Comparison of ENCODE assay signal across 14 cellular contexts in the genomic region with DNA sequence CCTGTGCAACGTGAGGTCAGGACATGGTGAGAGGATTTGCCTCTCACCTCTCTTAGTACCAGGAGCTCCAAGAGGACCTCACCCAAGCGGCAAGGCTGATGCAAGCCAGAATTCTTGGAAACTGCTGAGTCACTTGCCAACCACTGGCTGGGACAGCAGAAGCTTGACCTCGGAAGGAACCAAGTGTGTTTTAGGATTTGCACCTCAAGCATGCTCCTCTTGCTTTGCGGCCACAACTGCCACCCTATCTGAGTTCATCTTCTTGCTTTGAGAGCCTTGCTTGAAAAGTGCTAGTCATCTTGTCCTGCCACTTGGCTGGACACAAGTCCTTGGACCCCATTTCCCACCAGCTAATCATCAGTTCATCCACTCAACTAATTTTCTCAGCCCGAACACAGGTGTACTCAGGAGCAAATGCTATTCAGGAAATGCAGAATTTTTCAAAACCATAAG.
DNase-seq lines count a peak whose midpoint lies in the region; ATAC-seq and TF ChIP-seq lines count a peak whose summit lies in the region.
"Had no signal": no experiment of that assay in that cellular context is flagged by ENCODE, and none has a peak within 500 bp of the region (broad histone marks: within the 10 kb centered on the region; RNA-seq: fewer than 3 reads in every experiment).

No MANE protein-coding gene starts in this region.

- CTCF ChIA-PET in CD4-positive, alpha-beta memory T cell (lab: Charles Lee; ENCODE audit: partially characterized antibody), result no interaction called here

- peak overlapping the region; percentile 97 for H3K27ac ChIP-seq in epithelial cell of prostate
- no peak overlapping the region for H3K27ac ChIP-seq in stomach
- H3K27ac ChIP-seq in CD4-positive, alpha-beta memory T cell (ENCODE audit: low read depth, low read length), result no peak overlapping the region
- H3K27ac ChIP-seq: esophagus muscularis mucosa, sigmoid colon, tibial artery had no signal

- no peak overlapping the region for H3K27ac Mint-ChIP-seq in stimulated activated memory B cell treated with anti-CD40 and anti-IgM and Interleukin-4, amounts not matched to agents 10 μg/mL and 1 μg/mL and 100 μg/mL, for 72 hours
- no peak overlapping the region for H3K27ac Mint-ChIP-seq in CD4-positive, alpha-beta memory T cell
- H3K27ac Mint-ChIP-seq: naive thymus-derived CD4-positive, alpha-beta T cell had no signal

- no peak for TF ChIP-seq EP300 in stomach (IDR thresholded peaks at IDR 0.05)

- WGBS in stomach, 5 donors, result 75 to 83% (median 78%) methylated on average over 5 of the region's 5 CpGs

- no peaks in the 10 kb centered on the region for H3K4me1 Mint-ChIP-seq in stimulated activated memory B cell treated with anti-CD40 and anti-IgM and Interleukin-4, amounts not matched to agents 10 μg/mL and 1 μg/mL and 100 μg/mL, for 72 hours
- H3K4me1 Mint-ChIP-seq in CD4-positive, alpha-beta memory T cell, result no peaks in the 10 kb centered on the region
- H3K4me1 Mint-ChIP-seq: naive thymus-derived CD4-positive, alpha-beta T cell had no signal

- TF ChIP-seq CTCF in stomach (IDR thresholded peaks at IDR 0.05), result no peak

- H3K9me3 Mint-ChIP-seq in stimulated activated memory B cell treated with anti-CD40 and anti-IgM and Interleukin-4, amounts not matched to agents 10 μg/mL and 1 μg/mL and 100 μg/mL, for 72 hours, result peaks cover 7% of the 10 kb centered on the region
- H3K9me3 Mint-ChIP-seq in CD4-positive, alpha-beta memory T cell, result peaks cover 0 to 6% (median 4%) of the 10 kb centered on the region in 8 donors

- H3K27me3 Mint-ChIP-seq in stimulated activated memory B cell treated with anti-CD40 and anti-IgM and Interleukin-4, amounts not matched to agents 10 μg/mL and 1 μg/mL and 100 μg/mL, for 72 hours, result no peaks in the 10 kb centered on the region
- H3K27me3 Mint-ChIP-seq in CD4-positive, alpha-beta memory T cell, result no peaks in the 10 kb centered on the region

- H3K27me3 ChIP-seq in stomach, result no peaks in the 10 kb centered on the region
- H3K27me3 ChIP-seq in CD4-positive, alpha-beta memory T cell (ENCODE audit: insufficient read depth, low read length), result no peaks in the 10 kb centered on the region
- H3K27me3 ChIP-seq: esophagus muscularis mucosa, sigmoid colon, tibial artery had no signal

- no peak for ATAC-seq in stimulated activated memory B cell treated with anti-CD40 and anti-IgM and Interleukin-4, amounts not matched to agents 10 μg/mL and 1 μg/mL and 100 μg/mL, for 72 hours
- no peak for ATAC-seq in HG02610 (IDR thresholded peaks at IDR 0.05; ENCODE audit: unreplicated experiment)

- no peaks in the 10 kb centered on the region for H3K36me3 ChIP-seq in stomach
- no peaks in the 10 kb centered on the region for H3K36me3 ChIP-seq in CD4-positive, alpha-beta memory T cell (ENCODE audit: insufficient read depth, low read length)
- H3K36me3 ChIP-seq: esophagus muscularis mucosa, sigmoid colon, tibial artery had no signal

- intact Hi-C loops in stomach (cut with DNase I; ENCODE audit: low total_unique reads), result no loop called here
- intact Hi-C loops in CD4-positive, alpha-beta memory T cell (cut with micrococcal nuclease), result no loop called here

- H3K4me3 ChIP-seq in stomach, result no peak overlapping the region
- H3K4me3 ChIP-seq in CD4-positive, alpha-beta memory T cell (ENCODE audit: low read length in 2 of 2), result no peak overlapping the region
- H3K4me3 ChIP-seq: esophagus muscularis mucosa, sigmoid colon, tibial artery had no signal

- H3K4me3 Mint-ChIP-seq in stimulated activated memory B cell treated with anti-CD40 and anti-IgM and Interleukin-4, amounts not matched to agents 10 μg/mL and 1 μg/mL and 100 μg/mL, for 72 hours, result no peak overlapping the region
- no peak overlapping the region for H3K4me3 Mint-ChIP-seq in CD4-positive, alpha-beta memory T cell
- H3K4me3 Mint-ChIP-seq: naive thymus-derived CD4-positive, alpha-beta T cell had no signal

- peak; percentile 37 for DNase-seq in NCI-H510A treated with DMSO at 0.1 percent for 48 hours (lab: John Stamatoyannopoulos, UW)
- DNase-seq in NCI-H510A (lab: John Stamatoyannopoulos, UW), result no peak
- DNase-seq in OCI-M1 (lab: John Stamatoyannopoulos, UW), result peak; percentile 93
- DNase-seq in epithelial cell of prostate (ENCODE audit: low read depth, low spot score), result peak; percentile 34
- DNase-seq in stomach, result peak; percentile 30
- DNase-seq in CD4-positive, alpha-beta memory T cell, result no peak
- DNase-seq: activated CD4-positive, CD25-positive, alpha-beta regulatory T cell; activated T-cell treated with anti-CD3 and anti-CD28 coated beads, Interleukin-2, amount 50 U/mL, for 48 hours; naive thymus-derived CD4-positive, alpha-beta T cell; sigmoid colon; tibial artery had no signal

- POLR2A ChIA-PET in CD4-positive, alpha-beta memory T cell (lab: Charles Lee; ENCODE audit: partially characterized antibody), result no interaction called here

- peaks cover 0 to 11% (median 5%) of the 10 kb centered on the region in 4 donors for H3K4me1 ChIP-seq in stomach
- H3K4me1 ChIP-seq in CD4-positive, alpha-beta memory T cell (ENCODE audit: insufficient read depth, low read length), result no peaks in the 10 kb centered on the region
- H3K4me1 ChIP-seq: sigmoid colon had no signal

- TF ChIP-seq POLR2A in stomach (IDR thresholded peaks at IDR 0.05), result no peak

- no peaks in the 10 kb centered on the region for H3K36me3 Mint-ChIP-seq in stimulated activated memory B cell treated with anti-CD40 and anti-IgM and Interleukin-4, amounts not matched to agents 10 μg/mL and 1 μg/mL and 100 μg/mL, for 72 hours
- no peaks in the 10 kb centered on the region for H3K36me3 Mint-ChIP-seq in CD4-positive, alpha-beta memory T cell

- H3K9me3 ChIP-seq in stomach, result no peaks in the 10 kb centered on the region
- no peaks in the 10 kb centered on the region for H3K9me3 ChIP-seq in CD4-positive, alpha-beta memory T cell (ENCODE audit: control insufficient read depth in 1 of 2, low read length in 2 of 2)
- H3K9me3 ChIP-seq: esophagus muscularis mucosa, sigmoid colon, tibial artery had no signal

Comparison
In these comparisons a context has a peak if more than half of its experiments do, and no peak if none do; other contexts are left out.
1. DNase-seq: peak in NCI-H510A treated with DMSO at 0.1 percent for 48 hours (single experiment), OCI-M1 (single experiment), epithelial cell of prostate (single experiment) and stomach (single experiment); none in NCI-H510A (single experiment) and CD4-positive, alpha-beta memory T cell (0 of 5).